ENCODE assay signal across 12 cellular contexts in the genomic region with DNA sequence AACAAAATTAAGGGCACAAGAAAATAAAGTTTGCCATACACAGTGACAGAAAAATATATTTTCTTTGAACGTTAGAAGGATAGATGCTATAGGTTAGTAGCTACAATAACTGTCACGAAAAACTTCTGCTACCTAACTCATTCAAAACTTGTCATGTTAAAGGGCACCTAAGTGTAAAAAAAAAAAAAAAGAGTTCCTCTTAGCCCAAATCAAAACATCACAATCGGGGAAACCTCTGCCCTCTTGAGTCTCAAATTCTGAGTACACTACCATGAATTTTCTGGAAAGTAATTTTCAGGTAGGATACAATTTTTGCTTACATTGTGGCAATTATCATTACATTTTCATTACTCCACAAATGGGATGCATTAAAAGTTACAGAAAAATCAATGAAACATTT.
"Had no signal": no experiment of that assay in that cellular context is flagged by ENCODE, and none has a peak within 500 bp of the region (broad histone marks: within the 10 kb centered on the region; RNA-seq: fewer than 3 reads in every experiment).

No MANE protein-coding gene starts in this region.

- H3K27ac Mint-ChIP-seq: mesothelial cell of epicardium; nephron progenitor cell; stimulated activated memory B cell treated with anti-CD40 and anti-IgM and Interleukin-4, amounts not matched to agents 10 μg/mL and 1 μg/mL and 100 μg/mL, for 72 hours had no signal

- H3K27me3 ChIP-seq: gastroesophageal sphincter, heart right ventricle, ovary had no signal

- ATAC-seq: gastroesophageal sphincter; heart right ventricle; left cardiac atrium; lower lobe of right lung; stimulated activated memory B cell treated with anti-CD40 and anti-IgM and Interleukin-4, amounts not matched to agents 10 μg/mL and 1 μg/mL and 100 μg/mL, for 72 hours had no signal

- H3K27ac ChIP-seq: lower lobe of right lung, ovary had no signal

- H3K4me3 ChIP-seq: gastroesophageal sphincter, heart right ventricle, lower lobe of right lung, ovary had no signal

- DNase-seq: activated CD4-positive, alpha-beta T cell treated with anti-CD3 and anti-CD28 coated beads for 1 hour; activated CD4-positive, alpha-beta T cell treated with anti-CD3 and anti-CD28 coated beads, Interleukin-2, amount 50 U/mL, for 48 hours; activated naive CD4-positive, alpha-beta T cell treated with anti-CD3 and anti-CD28 coated beads, Interleukin-2, amount 50 U/mL, for 16 hours; heart right ventricle; left cardiac atrium; lower lobe of right lung; nephron progenitor cell; ovary; T1000 had no signal

- H3K27me3 Mint-ChIP-seq: stimulated activated memory B cell treated with anti-CD40 and anti-IgM and Interleukin-4, amounts not matched to agents 10 μg/mL and 1 μg/mL and 100 μg/mL, for 72 hours had no signal

- H3K9me3 Mint-ChIP-seq: mesothelial cell of epicardium; nephron progenitor cell; stimulated activated memory B cell treated with anti-CD40 and anti-IgM and Interleukin-4, amounts not matched to agents 10 μg/mL and 1 μg/mL and 100 μg/mL, for 72 hours had no signal

- H3K36me3 ChIP-seq: lower lobe of right lung, ovary had no signal

- H3K4me3 Mint-ChIP-seq: mesothelial cell of epicardium; nephron progenitor cell; stimulated activated memory B cell treated with anti-CD40 and anti-IgM and Interleukin-4, amounts not matched to agents 10 μg/mL and 1 μg/mL and 100 μg/mL, for 72 hours had no signal

- H3K9me3 ChIP-seq: gastroesophageal sphincter, heart right ventricle, lower lobe of right lung, ovary had no signal
